In the genomic region with DNA sequence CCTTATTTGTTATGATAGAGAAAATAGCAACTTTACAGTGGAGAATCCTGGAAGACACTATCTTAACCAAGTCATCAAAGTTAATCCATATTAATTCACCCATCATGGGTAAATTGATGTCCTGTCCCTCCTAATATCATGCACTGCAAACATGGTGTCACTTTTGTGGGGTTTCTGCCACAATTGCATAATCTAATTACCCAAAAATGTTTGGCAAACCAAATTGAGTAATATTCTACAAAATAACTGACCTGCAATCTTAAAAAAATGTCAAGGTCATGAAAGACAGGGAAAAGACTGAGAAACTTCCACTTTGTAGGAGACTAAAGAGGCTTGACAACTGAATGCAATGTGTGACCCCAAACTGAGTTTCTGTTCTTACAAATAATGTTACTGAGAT, we compare ENCODE assay signal across 28 cellular contexts. TPM values are rescaled to one million over a fixed set of nuclear protein-coding genes. Genes with fewer than 3 reads are reported as not detected.
"Had no signal": no experiment of that assay in that cellular context is flagged by ENCODE, and none has a peak within 500 bp of the region (broad histone marks: within the 10 kb centered on the region; RNA-seq: fewer than 3 reads in every experiment).

No MANE protein-coding gene starts in this region.

- H3K9me3 Mint-ChIP-seq: activated T-cell treated with anti-CD3 and anti-CD28 coated beads, Interleukin-2, amount 50 U/mL, for 4 hours had no signal

- H3K9me3 ChIP-seq: Peyer's patch, SK-N-SH had no signal

- H3K36me3 Mint-ChIP-seq: activated CD4-positive, alpha-beta memory T cell treated with anti-CD3 and anti-CD28 coated beads for 36 hours; activated naive CD8-positive, alpha-beta T cell treated with anti-CD3 and anti-CD28 coated beads for 36 hours had no signal

- H3K4me3 Mint-ChIP-seq: activated CD4-positive, alpha-beta memory T cell treated with anti-CD3 and anti-CD28 coated beads for 36 hours; activated CD4-positive, alpha-beta T cell treated with anti-CD3 and anti-CD28 coated beads, Interleukin-2, amount 10 ng/mL, durations not matched to agents 7 days and 5 days; activated naive CD4-positive, alpha-beta T cell treated with anti-CD3 and anti-CD28 coated beads, Interleukin-2, amount 10 ng/mL, durations not matched to agents 7 days and 5 days; activated naive CD8-positive, alpha-beta T cell treated with anti-CD3 and anti-CD28 coated beads for 36 hours; activated T-cell treated with anti-CD3 and anti-CD28 coated beads, Interleukin-2, amount 50 U/mL, for 4 hours had no signal

- H3K27me3 Mint-ChIP-seq: activated CD4-positive, alpha-beta memory T cell treated with anti-CD3 and anti-CD28 coated beads for 36 hours; activated CD4-positive, alpha-beta T cell treated with anti-CD3 and anti-CD28 coated beads, Interleukin-2, amount 10 ng/mL, durations not matched to agents 7 days and 5 days; activated naive CD8-positive, alpha-beta T cell treated with anti-CD3 and anti-CD28 coated beads for 36 hours had no signal

- DNase-seq: activated CD4-positive, alpha-beta memory T cell treated with anti-CD3 and anti-CD28 coated beads for 36 hours; activated CD4-positive, alpha-beta T cell treated with anti-CD3 and anti-CD28 coated beads, Interleukin-2, amount 10 ng/mL, durations not matched to agents 7 days and 5 days; activated CD4-positive, CD25-positive, alpha-beta regulatory T cell; activated CD8-positive, alpha-beta memory T cell treated with anti-CD3 and anti-CD28 coated beads for 24 hours; activated gamma-delta T cell treated with Interleukin-2 at 50 U/mL for 16 hours; activated naive CD4-positive, alpha-beta T cell treated with anti-CD3 and anti-CD28 coated beads, Interleukin-2, amount 10 ng/mL, durations not matched to agents 7 days and 5 days; activated naive CD8-positive, alpha-beta T cell treated with anti-CD3 and anti-CD28 coated beads for 36 hours; activated T-cell treated with anti-CD3 and anti-CD28 coated beads, Interleukin-2, amount 50 U/mL, for 4 hours; brain microvascular endothelial cell; Karpas-422; MV-4-11; NCI-H1105; NCI-H1436; NCI-H1694 treated with DMSO at 0.1 percent for 48 hours; NCI-H2029 treated with DMSO at 0.1 percent for 48 hours; NCI-H510A treated with DMSO at 0.1 percent for 48 hours; NCI-H69; NK-92 treated with Interleukin-12 subunit alpha and Interleukin-12 subunit beta, amount 100 ng/mL, for 24 hours; OCI-M1; Peyer's patch; Right ventricle myocardium superior; SJCRH30; SK-N-SH; T-helper 1 cell had no signal

- H3K27me3 ChIP-seq: brain microvascular endothelial cell, cardiac muscle cell, Peyer's patch had no signal

- H3K27ac Mint-ChIP-seq: activated CD4-positive, alpha-beta memory T cell treated with anti-CD3 and anti-CD28 coated beads for 36 hours; activated CD4-positive, alpha-beta T cell treated with anti-CD3 and anti-CD28 coated beads, Interleukin-2, amount 10 ng/mL, durations not matched to agents 7 days and 5 days; activated naive CD4-positive, alpha-beta T cell treated with anti-CD3 and anti-CD28 coated beads, Interleukin-2, amount 10 ng/mL, durations not matched to agents 7 days and 5 days; activated naive CD8-positive, alpha-beta T cell treated with anti-CD3 and anti-CD28 coated beads for 36 hours; activated T-helper 2 cell treated with anti-CD3 and anti-CD28 coated beads, Interferon-gamma antibody, Interleukin-2, Interleukin-4, amounts not matched to agents 10 μg/mL and 5 μg/mL and 100 μg/mL, durations not matched to agents 14 hours and 24 hours and 36 hours had no signal

- H3K36me3 ChIP-seq: brain microvascular endothelial cell, cardiac muscle cell, Peyer's patch, SJCRH30 had no signal

- H3K27ac ChIP-seq: brain microvascular endothelial cell, cardiac muscle cell, Peyer's patch, RWPE1, SJCRH30, VCaP had no signal

- H3K4me3 ChIP-seq: cardiac muscle cell, Peyer's patch, SJCRH30 had no signal

- ATAC-seq: activated T-cell treated with anti-CD3 and anti-CD28 coated beads, Interleukin-2, amount 50 U/mL, for 4 hours had no signal

RNA-seq across cellular contexts. Expression of a gene that starts 37.1 kb away (rescaled TPM):
- total RNA-seq: cardiac muscle cell had no signal
